In genomic region chr20:44185574-44185973, GRCh38 we compare ENCODE assay signal across 18 cellular contexts. TPM values are rescaled to one million over a fixed set of nuclear protein-coding genes. Genes with fewer than 3 reads are reported as not detected.
DNase-seq lines count a peak whose midpoint lies in the region; TF ChIP-seq lines count a peak whose summit lies in the region.
"Had no signal": no experiment of that assay in that cellular context is flagged by ENCODE, and none has a peak within 500 bp of the region (broad histone marks: within the 10 kb centered on the region; RNA-seq: fewer than 3 reads in every experiment).

No MANE protein-coding gene starts in this region.

- H3K36me3 Mint-ChIP-seq in brain: no peaks in the 10 kb centered on the region
- no peaks in the 10 kb centered on the region for H3K36me3 Mint-ChIP-seq in mesothelial cell of epicardium
- H3K36me3 Mint-ChIP-seq in neural progenitor cell: no peaks in the 10 kb centered on the region
- H3K36me3 Mint-ChIP-seq: naive thymus-derived CD8-positive, alpha-beta T cell had no signal

- H3K4me3 Mint-ChIP-seq in brain: peak overlapping the region in 3 of 5 experiments; percentile 10 to 77 (median 76)
- H3K4me3 Mint-ChIP-seq in mesothelial cell of epicardium: peak overlapping the region; percentile 27
- no peak overlapping the region for H3K4me3 Mint-ChIP-seq in neural progenitor cell

- peaks cover 31% of the 10 kb centered on the region for H3K27me3 Mint-ChIP-seq in brain
- no peaks in the 10 kb centered on the region for H3K27me3 Mint-ChIP-seq in mesothelial cell of epicardium (ENCODE audit: low read depth)
- H3K27me3 Mint-ChIP-seq in neural progenitor cell (ENCODE audit: insufficient read depth, low read depth): no peaks in the 10 kb centered on the region

- H3K4me1 Mint-ChIP-seq in brain: peaks cover 36% of the 10 kb centered on the region
- H3K4me1 Mint-ChIP-seq in mesothelial cell of epicardium: peaks cover 41% of the 10 kb centered on the region
- peaks cover 32% of the 10 kb centered on the region for H3K4me1 Mint-ChIP-seq in neural progenitor cell

- no peaks in the 10 kb centered on the region for H4K20me1 ChIP-seq in neural progenitor cell (ENCODE audit: low read depth)

- no peaks in the 10 kb centered on the region for H3K79me2 ChIP-seq in neural progenitor cell (ENCODE audit: low read depth)

- no peaks in the 10 kb centered on the region for H3K36me3 ChIP-seq in HEK293 (ENCODE audit: control insufficient read depth in 2 of 2, insufficient read depth in 1 of 2, low read length in 2 of 2)
- no peaks in the 10 kb centered on the region for H3K36me3 ChIP-seq in suprapubic skin
- H3K36me3 ChIP-seq in neural progenitor cell: no peaks in the 10 kb centered on the region
- H3K36me3 ChIP-seq: prostate gland had no signal

- H3F3A ChIP-seq in neural progenitor cell (ENCODE audit: low read depth): peaks cover 4% of the 10 kb centered on the region

- TF ChIP-seq EP300 in suprapubic skin (IDR thresholded peaks at IDR 0.05): no peak

- no peak for TF ChIP-seq CTCF in HEK293 (tag by site-specific recombination; IDR thresholded peaks at IDR 0.05)
- TF ChIP-seq CTCF in brain (conservative IDR thresholded peaks at IDR 0.05): no peak
- no peak for TF ChIP-seq CTCF in mesothelial cell of epicardium (IDR thresholded peaks at IDR 0.05; ENCODE audit: unreplicated experiment)
- no peak for TF ChIP-seq CTCF in suprapubic skin (IDR thresholded peaks at IDR 0.05)
- TF ChIP-seq CTCF in neural progenitor cell (IDR thresholded peaks at IDR 0.05): no peak

- peaks cover 11% of the 10 kb centered on the region for H3K27me3 ChIP-seq in suprapubic skin
- H3K27me3 ChIP-seq in neural progenitor cell: peaks cover 25% of the 10 kb centered on the region

- WGBS in suprapubic skin: 97% methylated on average over 4 of the region's 4 CpGs

- H3K9me3 ChIP-seq in HEK293 (ENCODE audit: control insufficient read depth, insufficient read depth, low read depth, low read length) (no peaks in the 10 kb centered on the region), suprapubic skin (no peaks in the 10 kb centered on the region), neural progenitor cell (ENCODE audit: low read depth) (no peaks in the 10 kb centered on the region)
- H3K9me3 ChIP-seq: prostate gland had no signal

- DNase-seq in mesothelial cell of epicardium (ENCODE audit: low spot score in 2 of 2, unreplicated experiment in 2 of 2) (no peak), suprapubic skin (ENCODE audit: low spot score in 2 of 2) (no peak), neural progenitor cell (ENCODE audit: low spot score) (no peak), dermis blood vessel endothelial cell (no peak), NCI-H187 (lab: John Stamatoyannopoulos, UW) (no peak)
- DNase-seq in effector CD8-positive, alpha-beta T cell (lab: John Stamatoyannopoulos, UW): no peak
- DNase-seq: foreskin fibroblast; MM.1S; naive thymus-derived CD8-positive, alpha-beta T cell; NCI-H1694 treated with DMSO at 0.1 percent for 48 hours; NCI-H510A; SHP77 treated with DMSO at 0.1 percent for 48 hours; stimulated activated naive CD8-positive, alpha-beta T cell treated with anti-CD3 and anti-CD28 coated beads, Interleukin-15, Interleukin-2, amounts not matched to agents 100 U/mL and 50 U/mL, for 24 hours had no signal

- no peak overlapping the region for H3K4me2 ChIP-seq in neural progenitor cell

- H2AFZ ChIP-seq in neural progenitor cell (replicated peaks): no peak overlapping the region

- H3K27ac Mint-ChIP-seq in brain: no peak overlapping the region
- H3K27ac Mint-ChIP-seq in mesothelial cell of epicardium: no peak overlapping the region
- H3K27ac Mint-ChIP-seq in neural progenitor cell: no peak overlapping the region

- H3K4me1 ChIP-seq in HEK293 (ENCODE audit: control insufficient read depth, insufficient read depth, low read length) (peaks cover 6% of the 10 kb centered on the region), suprapubic skin (peaks cover 31% of the 10 kb centered on the region), neural progenitor cell (peaks cover 12% of the 10 kb centered on the region)

- H3K4me3 ChIP-seq in HEK293 (ENCODE audit: low read depth, low read length) (no peak overlapping the region), suprapubic skin (peak overlapping the region; percentile 53), neural progenitor cell (no peak overlapping the region)

- H3K9ac ChIP-seq in neural progenitor cell: no peak overlapping the region

- POLR2A ChIA-PET in HEK293 (lab: Yijun Ruan, JAX): no interaction called here

- CTCF ChIA-PET in HEK293 (lab: Yijun Ruan, JAX): interaction anchor here (1.3 to 2.4 kb wide), 2 partner anchors 68 to 69 kb away, joined by 3 to 8 read pairs; no protein-coding TSS in a partner anchor

- no peak for TF ChIP-seq POLR2A in suprapubic skin (IDR thresholded peaks at IDR 0.05)

- no peak overlapping the region for H3K27ac ChIP-seq in HEK293 (ENCODE audit: extremely low read depth, low read depth, low read length)
- no peak overlapping the region for H3K27ac ChIP-seq in suprapubic skin
- no peak overlapping the region for H3K27ac ChIP-seq in neural progenitor cell
- H3K27ac ChIP-seq: VCaP had no signal

- peaks cover 0 to 3% (median 0%) of the 10 kb centered on the region in 5 experiments for H3K9me3 Mint-ChIP-seq in brain
- H3K9me3 Mint-ChIP-seq in mesothelial cell of epicardium: no peaks in the 10 kb centered on the region
- no peaks in the 10 kb centered on the region for H3K9me3 Mint-ChIP-seq in neural progenitor cell
- H3K9me3 Mint-ChIP-seq: naive thymus-derived CD8-positive, alpha-beta T cell had no signal

TF ChIP-seq in HEK293, 187 proteins besides CTCF, POLR2A, EP300 and RAD21:
- TF ChIP-seq BCL11A (tag by site-specific recombination; IDR thresholded peaks at IDR 0.05; ENCODE audit: low read depth): no peak
- TF ChIP-seq ZBTB17 (tag by site-specific recombination; IDR thresholded peaks at IDR 0.05): peak; percentile 95
- TF ChIP-seq ZNF624 (tag by site-specific recombination; IDR thresholded peaks at IDR 0.05): no peak
- TF ChIP-seq ZFHX2 (tag by site-specific recombination; conservative IDR thresholded peaks at IDR 0.05): peak; percentile 96
- no peak for TF ChIP-seq ZNF621 (tag by site-specific recombination; IDR thresholded peaks at IDR 0.05)
- no peak for TF ChIP-seq ZBTB44 (tag by site-specific recombination; IDR thresholded peaks at IDR 0.05)
- TF ChIP-seq EGR2 (tag by site-specific recombination; IDR thresholded peaks at IDR 0.05; ENCODE audit: low read depth): peak; percentile 99
- TF ChIP-seq ZNF366 (tag by site-specific recombination; conservative IDR thresholded peaks at IDR 0.05): peak; percentile 92
- no peak for TF ChIP-seq ZBTB10 (tag by site-specific recombination; IDR thresholded peaks at IDR 0.05)

RNA-seq across cellular contexts. Expression of gene JPH2, which starts 1.4 kb away (rescaled TPM):
- 0.58 TPM for polyA plus RNA-seq in brain (ENCODE audit: insufficient read depth, low read depth, low replicate concordance)
- 3.4 to 4.2 TPM (median 3.5 TPM) in 3 replicates for total RNA-seq in mesothelial cell of epicardium
- 1 to 10 TPM; 3.8 to 5.0 (median 4.5) TPM for total RNA-seq in suprapubic skin
- total RNA-seq in neural progenitor cell (ENCODE audit: low replicate concordance): not detected in 2 replicates
- total RNA-seq in dermis blood vessel endothelial cell: 0.09 and 0.17 TPM in 2 replicates
- total RNA-seq: naive thymus-derived CD8-positive, alpha-beta T cell; T-helper 1 cell treated with Interleukin-12 subunit alpha and Interleukin-12 subunit beta and Interleukin-4 antibody, amounts not matched to agents 30 ng/mL and 1 ng/mL, for 36 hours had no signal
- polyA plus RNA-seq: naive thymus-derived CD8-positive, alpha-beta T cell had no signal

RNA-seq across cellular contexts. Expression of gene OSER1, which starts 25.0 kb away (rescaled TPM):
- 59.6 TPM for polyA plus RNA-seq in brain (ENCODE audit: insufficient read depth, low read depth, low replicate concordance)
- total RNA-seq in mesothelial cell of epicardium (31.3 to 31.7 TPM (median 31.5 TPM) in 3 replicates), suprapubic skin (10 to 100 TPM; 34.2 to 51.6 (median 41.3) TPM), neural progenitor cell (ENCODE audit: low replicate concordance) (44.4 and 51.8 TPM in 2 replicates), dermis blood vessel endothelial cell (39.6 and 55.6 TPM in 2 replicates)
